ENCODE assay signal across 9 cellular contexts in the genomic region with DNA sequence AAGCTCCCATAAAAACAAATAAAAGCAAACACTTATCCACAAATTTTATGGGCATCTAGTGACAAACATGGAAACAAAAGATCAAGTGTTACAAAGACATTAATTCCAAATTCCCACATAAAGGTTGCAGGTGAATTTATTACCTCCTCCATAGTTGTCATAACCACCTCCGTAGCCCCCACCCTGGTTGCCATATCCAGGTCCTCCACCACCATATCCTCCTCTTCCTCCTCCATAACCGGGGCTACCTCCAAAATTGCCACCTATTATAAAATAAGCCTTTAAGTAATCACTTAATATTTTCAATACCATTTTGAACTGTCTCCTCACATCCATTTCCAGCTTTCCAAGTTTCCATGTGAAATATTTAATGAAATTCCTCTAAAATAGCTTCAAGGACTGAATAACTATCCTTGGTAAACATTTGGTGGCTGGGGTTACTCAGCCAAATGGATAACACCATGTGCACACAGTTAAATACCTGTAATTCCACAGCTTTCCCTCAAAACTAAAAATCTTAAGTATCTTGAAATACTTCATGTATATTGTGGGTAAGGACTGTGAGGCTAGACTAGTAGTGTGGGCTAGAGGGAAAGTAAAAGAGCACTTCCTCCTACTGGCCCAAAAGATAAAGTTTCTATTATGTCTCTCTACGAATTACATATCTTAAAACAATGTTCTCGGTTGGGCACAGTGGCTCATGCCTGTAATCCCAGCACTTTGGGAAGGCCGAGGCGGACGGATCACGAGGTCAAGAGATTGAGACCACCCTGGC. TPM values are rescaled to one million over a fixed set of nuclear protein-coding genes. Genes with fewer than 3 reads are reported as not detected.
A peak's percentile ranks its signal among the peaks of the same experiment; 100 is the strongest.
DNase-seq lines count a peak whose midpoint lies in the region; ATAC-seq and TF ChIP-seq lines count a peak whose summit lies in the region.
"Had no signal": no experiment of that assay in that cellular context is flagged by ENCODE, and none has a peak within 500 bp of the region (broad histone marks: within the 10 kb centered on the region; RNA-seq: fewer than 3 reads in every experiment).

No MANE protein-coding gene starts in this region.

- H3K27ac ChIP-seq in mammary epithelial cell (ENCODE audit: insufficient read depth, low read depth, low read length) = peak overlapping the region; percentile 5
- peak overlapping the region; percentile 5 to 38 (median 23) for H3K27ac ChIP-seq in gastrocnemius medialis
- H3K27ac ChIP-seq: right atrium auricular region had no signal

- intact Hi-C loops in mammary epithelial cell (cut with micrococcal nuclease) (no loop called here), gastrocnemius medialis (cut with DNase I; ENCODE audit: low total_unique reads) (loop anchor here (10.0 kb wide), 1 partner anchor 99 kb away; no protein-coding TSS in a partner anchor)

- dilution Hi-C loops in mammary epithelial cell (cut with HindIII; ENCODE audit: low sequenced_read_pairs) = no loop called here

- H3K9me3 Mint-ChIP-seq in T-helper 1 cell treated with Interleukin-12 subunit alpha and Interleukin-12 subunit beta and Interleukin-4 antibody, amounts not matched to agents 30 μg/mL and 1 μg/mL, for 36 hours = no peaks in the 10 kb centered on the region

- H4K20me1 ChIP-seq in mammary epithelial cell (ENCODE audit: insufficient read depth, low read length) = peaks cover 55% of the 10 kb centered on the region

- H3K4me3 Mint-ChIP-seq in T-helper 1 cell treated with Interleukin-12 subunit alpha and Interleukin-12 subunit beta and Interleukin-4 antibody, amounts not matched to agents 30 μg/mL and 1 μg/mL, for 36 hours = peak overlapping the region; percentile 75

- H3K4me1 Mint-ChIP-seq in T-helper 1 cell treated with Interleukin-12 subunit alpha and Interleukin-12 subunit beta and Interleukin-4 antibody, amounts not matched to agents 30 μg/mL and 1 μg/mL, for 36 hours (ENCODE audit: low read depth) = peaks cover 67% of the 10 kb centered on the region

- peaks cover 80% of the 10 kb centered on the region for H3K36me3 ChIP-seq in mammary epithelial cell (ENCODE audit: insufficient read depth, low read length)
- peaks cover 5 to 90% of the 10 kb centered on the region in 2 donors for H3K36me3 ChIP-seq in gastrocnemius medialis

- no TSS peak for BruUV-seq in mammary epithelial cell (replicated peaks; lab: Mats Ljungman, UMichigan)

- 76% methylated on average over 8 of the region's 8 CpGs for WGBS in mammary epithelial cell (ENCODE audit: low coverage, missing lambda C conversion rate)

- peaks cover 86% of the 10 kb centered on the region for H3K36me3 Mint-ChIP-seq in T-helper 1 cell treated with Interleukin-12 subunit alpha and Interleukin-12 subunit beta and Interleukin-4 antibody, amounts not matched to agents 30 μg/mL and 1 μg/mL, for 36 hours (ENCODE audit: low read depth)

- peaks cover 95% of the 10 kb centered on the region for H3K79me2 ChIP-seq in mammary epithelial cell (ENCODE audit: insufficient read depth, low read length)

- H3K4me2 ChIP-seq in mammary epithelial cell (ENCODE audit: insufficient read depth, low read depth, low read length) = no peak overlapping the region

- H3K4me3 ChIP-seq in mammary epithelial cell (replicated peaks in 1 of 3; ENCODE audit: insufficient read depth in 1 of 3, low read depth in 2 of 3, low read length in 3 of 3) = no peak overlapping the region
- no peak overlapping the region for H3K4me3 ChIP-seq in gastrocnemius medialis
- H3K4me3 ChIP-seq: right atrium auricular region had no signal

- CTCF ChIA-PET in mammary epithelial cell (lab: Charles Lee; ENCODE audit: low non-redundant PET) = no interaction called here

- no peaks in the 10 kb centered on the region for H3K9me3 ChIP-seq in mammary epithelial cell (replicated peaks; ENCODE audit: insufficient read depth, low read length)
- no peaks in the 10 kb centered on the region for H3K9me3 ChIP-seq in gastrocnemius medialis
- H3K9me3 ChIP-seq: right atrium auricular region had no signal

- no peaks in the 10 kb centered on the region for H3K27me3 Mint-ChIP-seq in T-helper 1 cell treated with Interleukin-12 subunit alpha and Interleukin-12 subunit beta and Interleukin-4 antibody, amounts not matched to agents 30 μg/mL and 1 μg/mL, for 36 hours (ENCODE audit: low read depth)

- no peak overlapping the region for H2AFZ ChIP-seq in mammary epithelial cell (ENCODE audit: low read depth, low read length)

- DNase-seq in T-helper 1 cell (no peak), NCI-H69 (lab: John Stamatoyannopoulos, UW) (peak; percentile 14), mammary epithelial cell (no peak), gastrocnemius medialis (no peak), GM13976 (ENCODE audit: low spot score) (no peak), NCI-H1105 treated with DMSO at 0.1 percent for 48 hours (lab: John Stamatoyannopoulos, UW) (no peak)

- H3K9ac ChIP-seq in mammary epithelial cell (ENCODE audit: insufficient read depth, low read length) = no peak overlapping the region

- ATAC-seq in gastrocnemius medialis (no peak), GM19395 (IDR thresholded peaks at IDR 0.05; ENCODE audit: unreplicated experiment) (no peak)

- H3K27ac Mint-ChIP-seq in T-helper 1 cell treated with Interleukin-12 subunit alpha and Interleukin-12 subunit beta and Interleukin-4 antibody, amounts not matched to agents 30 μg/mL and 1 μg/mL, for 36 hours = peak overlapping the region; percentile 84

- TF ChIP-seq CTCF in mammary epithelial cell (conservative IDR thresholded peaks at IDR 0.05 in 1 of 2, IDR thresholded peaks at IDR 0.05 in 1 of 2; ENCODE audit: extremely low read depth in 1 of 2, insufficient read depth in 1 of 2, low read depth in 1 of 2, low read length in 2 of 2) (no peak), gastrocnemius medialis (IDR thresholded peaks at IDR 0.05 in 4 of 5, conservative IDR thresholded peaks at IDR 0.05 in 1 of 5) (no peak), GM13976 (IDR thresholded peaks at IDR 0.05; ENCODE audit: borderline replicate concordance, control extremely low read depth, extremely low read depth, insufficient read depth, missing control alignments) (no peak)

- TF ChIP-seq POLR2A in gastrocnemius medialis (IDR thresholded peaks at IDR 0.05) = no peak

- peaks cover 24% of the 10 kb centered on the region for H3K4me1 ChIP-seq in mammary epithelial cell (ENCODE audit: insufficient read depth, low read length)
- peaks cover 50 to 66% of the 10 kb centered on the region in 2 donors for H3K4me1 ChIP-seq in gastrocnemius medialis

- H3K27me3 ChIP-seq in mammary epithelial cell (ENCODE audit: insufficient read depth, low read length) (no peaks in the 10 kb centered on the region), gastrocnemius medialis (no peaks in the 10 kb centered on the region)
- H3K27me3 ChIP-seq: right atrium auricular region had no signal

- in situ Hi-C loops in mammary epithelial cell (cut with MboI; ENCODE audit: low sequenced_read_pairs in 2 of 2) = loop anchor here in 1 of 2 donors (10.0 kb wide), 2 partner anchors 109 to 299 kb away; no protein-coding TSS in a partner anchor
- in situ Hi-C loops in gastrocnemius medialis (cut with MboI; ENCODE audit: low sequenced_read_pairs in 4 of 4) = loop anchor here in 3 of 4 donors (10.0 to 25.0 kb wide), 4 partner anchors 99 to 994 kb away; partner anchors contain the start of gene HOXA11 (in 2 of the 3)
- in situ Hi-C loops in GM13976 (cut with MboI; ENCODE audit: low sequenced_read_pairs, unreplicated experiment) = loop anchor here (5.0 kb wide), 1 partner anchor 101 kb away; no protein-coding TSS in a partner anchor

RNA-seq across cellular contexts. Expression of gene HNRNPA2B1, which starts 6.9 kb away (rescaled TPM):
- total RNA-seq in mammary epithelial cell (100 to 1,000 TPM in 1 of 2 donors, 10 to 100 TPM in 1; 62.0 to 506 TPM), gastrocnemius medialis (100 to 1,000 TPM; 155 to 242 (median 166) TPM)
- polyA plus RNA-seq in mammary epithelial cell = 291 TPM
- 260 TPM for polyA minus RNA-seq in mammary epithelial cell

RNA-seq across cellular contexts. Expression of gene CBX3, which starts 7.9 kb away (rescaled TPM):
- 100 to 1,000 TPM in 1 of 2 donors, 10 to 100 TPM in 1; 67.5 to 154 TPM for total RNA-seq in mammary epithelial cell
- 77.3 TPM for polyA plus RNA-seq in mammary epithelial cell
- 25.3 TPM for polyA minus RNA-seq in mammary epithelial cell
- total RNA-seq in gastrocnemius medialis = 10 to 100 TPM; 42.0 to 60.1 (median 48.8) TPM

RNA-seq across cellular contexts. Expression of gene NFE2L3, which starts 41.6 kb away (rescaled TPM):
- total RNA-seq in mammary epithelial cell (1 to 10 TPM; 5.4 to 8.3 TPM), gastrocnemius medialis (1 to 10 TPM; 1.1 to 6.2 (median 1.7) TPM)
- polyA plus RNA-seq in mammary epithelial cell = 6.8 TPM
- 9.5 TPM for polyA minus RNA-seq in mammary epithelial cell
